In genomic region chr13:21124853-21125252, GRCh38 we compare ENCODE assay signal across 2 cellular contexts.
TF ChIP-seq lines count a peak whose summit lies in the region.

No MANE protein-coding gene starts in this region.

TF ChIP-seq in A549, 52 proteins besides CTCF, POLR2A, EP300 and RAD21 (continued from another document):
- TF ChIP-seq PBX3 (IDR thresholded peaks at IDR 0.05) (no peak), HMGXB4 (CRISPR knock-in tag; IDR thresholded peaks at IDR 0.05; ENCODE audit: borderline replicate concordance) (no peak), MAZ (IDR thresholded peaks at IDR 0.05; ENCODE audit: borderline replicate concordance, low read depth, low read length) (no peak), NR3C1 (IDR thresholded peaks at IDR 0.05) (no peak), REST (IDR thresholded peaks at IDR 0.05) (no peak), FOSL2 (IDR thresholded peaks at IDR 0.05) (no peak), FOSL2 (CRISPR knock-in tag; IDR thresholded peaks at IDR 0.05) (no peak), TP53 (CRISPR knock-in tag; IDR thresholded peaks at IDR 0.05) (no peak), POLR2AphosphoS2 (conservative IDR thresholded peaks at IDR 0.05; ENCODE audit: low read length) (no peak), MYC (IDR thresholded peaks at IDR 0.05; ENCODE audit: borderline replicate concordance, low read length) (no peak), BHLHE40 (IDR thresholded peaks at IDR 0.05; ENCODE audit: low read depth, low read length) (no peak), NFE2L2 (conservative IDR thresholded peaks at IDR 0.05; ENCODE audit: low read length) (no peak), EHMT2 (IDR thresholded peaks at IDR 0.05; ENCODE audit: low read depth) (no peak), TFCP2L1 (CRISPR knock-in tag; IDR thresholded peaks at IDR 0.05) (no peak), ZFP36 (IDR thresholded peaks at IDR 0.05; ENCODE audit: borderline replicate concordance, partially characterized antibody) (no peak), CHD2 (IDR thresholded peaks at IDR 0.05; ENCODE audit: low read length, partially characterized antibody) (no peak), RCOR1 (IDR thresholded peaks at IDR 0.05; ENCODE audit: low read depth, low read length) (no peak), EHF (CRISPR knock-in tag; IDR thresholded peaks at IDR 0.05) (no peak), JUN (IDR thresholded peaks at IDR 0.05) (no peak), USF2 (IDR thresholded peaks at IDR 0.05) (no peak)
TF ChIP-seq in A549: peak in this region for 0.

TF ChIP-seq in IMR-90, 13 proteins besides CTCF, POLR2A, EP300 and RAD21 (continued from another document):
- TF ChIP-seq ELK1 (IDR thresholded peaks at IDR 0.05; ENCODE audit: borderline replicate concordance, low read depth, low read length) (no peak), CEBPB (IDR thresholded peaks at IDR 0.05; ENCODE audit: low read depth, low read length) (no peak), NFE2L2 (IDR thresholded peaks at IDR 0.05; ENCODE audit: low read depth, low read length) (no peak), FOS (IDR thresholded peaks at IDR 0.05; ENCODE audit: low read depth, low read length) (no peak), MAFK (IDR thresholded peaks at IDR 0.05; ENCODE audit: low read depth, low read length) (no peak), SMC3 (IDR thresholded peaks at IDR 0.05; ENCODE audit: low read depth, low read length) (no peak), RCOR1 (IDR thresholded peaks at IDR 0.05; ENCODE audit: insufficient replicate concordance, low read length) (no peak), MXI1 (IDR thresholded peaks at IDR 0.05; ENCODE audit: borderline replicate concordance, low read depth, low read length) (no peak), RFX5 (IDR thresholded peaks at IDR 0.05; ENCODE audit: low read depth, low read length) (no peak), USF2 (IDR thresholded peaks at IDR 0.05; ENCODE audit: low read depth, low read length) (no peak), BHLHE40 (IDR thresholded peaks at IDR 0.05; ENCODE audit: low read depth, low read length) (no peak)
